25 cellular contexts compared by ENCODE assay signal in the genomic region with DNA sequence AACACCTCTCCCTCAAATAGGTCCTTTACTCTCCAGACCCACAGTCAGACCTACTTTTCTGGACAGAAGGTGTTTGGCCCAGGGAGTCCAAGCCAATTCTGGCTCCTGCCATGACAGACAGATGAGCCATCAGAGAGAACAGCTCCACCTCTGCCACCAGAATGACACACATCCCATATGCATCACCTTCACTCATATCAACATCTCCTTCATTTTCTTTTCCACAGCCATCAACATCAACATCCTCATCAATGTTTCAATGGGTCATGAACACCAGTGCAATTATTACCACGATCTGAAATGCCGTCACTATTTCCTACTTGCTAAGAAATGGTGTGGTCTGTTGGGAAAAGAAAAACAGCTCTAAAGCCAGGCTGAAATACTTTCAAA.
"Had no signal": no experiment of that assay in that cellular context is flagged by ENCODE, and none has a peak within 500 bp of the region (broad histone marks: within the 10 kb centered on the region; RNA-seq: fewer than 3 reads in every experiment).

No MANE protein-coding gene starts in this region.

- H3K36me3 Mint-ChIP-seq: natural killer cell; stimulated activated memory B cell treated with anti-CD40 and anti-IgM and Interleukin-4, amounts not matched to agents 10 μg/mL and 1 μg/mL and 100 μg/mL, for 72 hours had no signal

- H3K9me3 Mint-ChIP-seq: dendritic cell treated with granulocyte-macrophage colony-stimulating factor and Interleukin-4, amounts not matched to agents 40 ng/mL and 50 ng/mL, for 4 days; natural killer cell; stimulated activated memory B cell treated with anti-CD40 and anti-IgM and Interleukin-4, amounts not matched to agents 10 μg/mL and 1 μg/mL and 100 μg/mL, for 72 hours had no signal

- H3K27me3 Mint-ChIP-seq: stimulated activated memory B cell treated with anti-CD40 and anti-IgM and Interleukin-4, amounts not matched to agents 10 μg/mL and 1 μg/mL and 100 μg/mL, for 72 hours had no signal

- H3K27ac ChIP-seq: epithelial cell of prostate, gastrocnemius medialis, lower lobe of right lung, ovary, psoas muscle, sigmoid colon, testis, tibial artery, upper lobe of left lung had no signal

- H3K4me1 ChIP-seq: gastrocnemius medialis, lower lobe of right lung, psoas muscle, sigmoid colon, testis, tibial artery, upper lobe of left lung had no signal

- H3K4me3 Mint-ChIP-seq: dendritic cell treated with granulocyte-macrophage colony-stimulating factor and Interleukin-4, amounts not matched to agents 40 ng/mL and 50 ng/mL, for 4 days; endodermal cell; natural killer cell; stimulated activated memory B cell treated with anti-CD40 and anti-IgM and Interleukin-4, amounts not matched to agents 10 μg/mL and 1 μg/mL and 100 μg/mL, for 72 hours had no signal

- H3K4me1 Mint-ChIP-seq: natural killer cell; stimulated activated memory B cell treated with anti-CD40 and anti-IgM and Interleukin-4, amounts not matched to agents 10 μg/mL and 1 μg/mL and 100 μg/mL, for 72 hours had no signal

- H3K4me3 ChIP-seq: gastrocnemius medialis, lower lobe of right lung, ovary, psoas muscle, sigmoid colon, testis, tibial artery, upper lobe of left lung had no signal

- DNase-seq: effector CD8-positive, alpha-beta T cell; endodermal cell; foreskin fibroblast; gastrocnemius medialis; head of caudate nucleus; left ventricle myocardium superior; lower lobe of right lung; natural killer cell; occipital lobe; ovary; posterior cingulate gyrus; psoas muscle; right cardiac atrium; sigmoid colon; stimulated activated CD4-positive, alpha-beta T cell treated with anti-CD3 and anti-CD28 coated beads, Interleukin-2, amount 100 ng/mL, for 24 hours; stimulated activated CD4-positive, alpha-beta T cell treated with anti-CD3 and anti-CD28 coated beads, Interleukin-4, amount 100 ng/mL, for 24 hours; stimulated activated naive CD8-positive, alpha-beta T cell treated with anti-CD3 and anti-CD28 coated beads, Interleukin-15, Interleukin-2, amounts not matched to agents 100 U/mL and 50 U/mL, for 24 hours; substantia nigra; testis; tibial artery; upper lobe of left lung had no signal

- H3K27me3 ChIP-seq: gastrocnemius medialis, ovary, sigmoid colon, testis, tibial artery, upper lobe of left lung had no signal

- H3K36me3 ChIP-seq: gastrocnemius medialis, lower lobe of right lung, ovary, sigmoid colon, tibial artery, upper lobe of left lung had no signal

- ATAC-seq: esophagus mucosa; gastrocnemius medialis; left ventricle myocardium superior; lower lobe of right lung; natural killer cell; psoas muscle; right cardiac atrium; stimulated activated memory B cell treated with anti-CD40 and anti-IgM and Interleukin-4, amounts not matched to agents 10 μg/mL and 1 μg/mL and 100 μg/mL, for 72 hours; stimulated activated naive CD8-positive, alpha-beta T cell treated with anti-CD3 and anti-CD28 coated beads, Interleukin-15, Interleukin-2, amounts not matched to agents 100 U/mL and 50 U/mL, for 24 hours had no signal

- H3K9me3 ChIP-seq: gastrocnemius medialis, lower lobe of right lung, ovary, psoas muscle, sigmoid colon, testis, tibial artery, upper lobe of left lung had no signal

- H3K27ac Mint-ChIP-seq: dendritic cell treated with granulocyte-macrophage colony-stimulating factor and Interleukin-4, amounts not matched to agents 40 ng/mL and 50 ng/mL, for 4 days; endodermal cell; natural killer cell; stimulated activated memory B cell treated with anti-CD40 and anti-IgM and Interleukin-4, amounts not matched to agents 10 μg/mL and 1 μg/mL and 100 μg/mL, for 72 hours had no signal
